Comparison of ENCODE assay signal across 8 cellular contexts in genomic region chr2:156435392-156435724, GRCh38. TPM values are rescaled to one million over a fixed set of nuclear protein-coding genes. Genes with fewer than 3 reads are reported as not detected.
DNase-seq lines count a peak whose midpoint lies in the region; TF ChIP-seq lines count a peak whose summit lies in the region.

No MANE protein-coding gene starts in this region.

- no CpG with 5 or more reads among the region's 19 CpGs for WGBS in trophoblast cell (ENCODE audit: extremely low coverage, insufficient coverage, insufficient read length)

- H2BK12ac ChIP-seq in trophoblast cell (ENCODE audit: low read length), result no peak overlapping the region

- H3K79me2 ChIP-seq in trophoblast cell (ENCODE audit: control insufficient read depth, insufficient read depth, low read length, poor library complexity), result peaks cover 6% of the 10 kb centered on the region

- no peaks in the 10 kb centered on the region for H3K9me3 ChIP-seq in SJSA1 (replicated peaks)
- no peaks in the 10 kb centered on the region for H3K9me3 ChIP-seq in trophoblast cell (ENCODE audit: insufficient read depth, low read depth, low read length)

- CTCF ChIA-PET in activated CD4-positive, alpha-beta T cell treated with anti-CD3 and anti-CD28 coated beads, Interleukin-2, amount 10 ng/mL, durations not matched to agents 7 days and 5 days (lab: Charles Lee), result interaction anchor here (0.8 to 2.6 kb wide), 2 partner anchors 100 kb away, joined by 3 to 9 read pairs; no protein-coding TSS in a partner anchor

- H3K4me1 ChIP-seq in SJSA1 (replicated peaks), result peaks cover 50% of the 10 kb centered on the region
- peaks cover 3 to 5% of the 10 kb centered on the region in 2 experiments for H3K4me1 ChIP-seq in trophoblast cell (ENCODE audit: control insufficient read depth in 1 of 2, insufficient read depth in 2 of 2, low read length in 2 of 2)

- H2AFZ ChIP-seq in trophoblast cell (ENCODE audit: insufficient read depth, low read length, poor library complexity), result peak overlapping the region; percentile 96

- peak overlapping the region; percentile 66 for H3K4me3 ChIP-seq in SJSA1
- peak overlapping the region; percentile 76 for H3K4me3 ChIP-seq in fibroblast of the aortic adventitia (ENCODE audit: low read depth, low read length)
- H3K4me3 ChIP-seq in trophoblast cell (ENCODE audit: low read depth, low read length), result peak overlapping the region; percentile 87

- H3K36me3 Mint-ChIP-seq in activated CD4-positive, alpha-beta T cell treated with anti-CD3 and anti-CD28 coated beads, Interleukin-2, amount 10 ng/mL, durations not matched to agents 7 days and 5 days (ENCODE audit: low read depth), result peaks cover 17% of the 10 kb centered on the region

- H3K4me2 ChIP-seq in trophoblast cell (ENCODE audit: low read length), result peak overlapping the region; percentile 92

- peaks cover 16% of the 10 kb centered on the region for H3K79me1 ChIP-seq in trophoblast cell (ENCODE audit: low read length)

- H2BK120ac ChIP-seq in trophoblast cell (ENCODE audit: insufficient read depth, low read length, poor library complexity), result peak overlapping the region; percentile 79

- POLR2A ChIA-PET in activated CD4-positive, alpha-beta T cell treated with anti-CD3 and anti-CD28 coated beads, Interleukin-2, amount 10 ng/mL, durations not matched to agents 7 days and 5 days (lab: Charles Lee), result no interaction called here

- peak overlapping the region; percentile 99 for H3K4me3 Mint-ChIP-seq in activated CD4-positive, alpha-beta T cell treated with anti-CD3 and anti-CD28 coated beads, Interleukin-2, amount 10 ng/mL, durations not matched to agents 7 days and 5 days

- H3K36me3 ChIP-seq in SJSA1, result peaks cover 7% of the 10 kb centered on the region; the same call in 1 of the 2 replicates
- H3K36me3 ChIP-seq in trophoblast cell (ENCODE audit: control insufficient read depth in 1 of 2, insufficient read depth in 2 of 2, low read length in 2 of 2), result no peaks in the 10 kb centered on the region

- H3K18ac ChIP-seq in trophoblast cell (ENCODE audit: low read length), result peak overlapping the region; percentile 85

- H3K9ac ChIP-seq in trophoblast cell (ENCODE audit: low read length), result peak overlapping the region; percentile 95

- H4K91ac ChIP-seq in trophoblast cell (ENCODE audit: low read depth, low read length), result peak overlapping the region; percentile 92

- H3K4ac ChIP-seq in trophoblast cell (ENCODE audit: low read depth, low read length), result peak overlapping the region; percentile 80

- H3K4me1 Mint-ChIP-seq in activated CD4-positive, alpha-beta T cell treated with anti-CD3 and anti-CD28 coated beads, Interleukin-2, amount 10 ng/mL, durations not matched to agents 7 days and 5 days, result peaks cover 43% of the 10 kb centered on the region

- peak overlapping the region; percentile 11 for H2AK5ac ChIP-seq in trophoblast cell (ENCODE audit: low read length)

- H3K27ac Mint-ChIP-seq in activated CD4-positive, alpha-beta T cell treated with anti-CD3 and anti-CD28 coated beads, Interleukin-2, amount 10 ng/mL, durations not matched to agents 7 days and 5 days, result peak overlapping the region; percentile 69

- peaks cover 2% of the 10 kb centered on the region for H3K9me3 Mint-ChIP-seq in activated CD4-positive, alpha-beta T cell treated with anti-CD3 and anti-CD28 coated beads, Interleukin-2, amount 10 ng/mL, durations not matched to agents 7 days and 5 days

- peak overlapping the region; percentile 71 for H2BK5ac ChIP-seq in trophoblast cell (ENCODE audit: low read depth, low read length, poor library complexity)

- H3K23ac ChIP-seq in trophoblast cell (ENCODE audit: low read length), result no peak overlapping the region

- peak overlapping the region; percentile 98 for H3K27ac ChIP-seq in SJSA1
- peak overlapping the region; percentile 97 for H3K27ac ChIP-seq in trophoblast cell (ENCODE audit: low read depth, low read length)

- H3K27me3 Mint-ChIP-seq in activated CD4-positive, alpha-beta T cell treated with anti-CD3 and anti-CD28 coated beads, Interleukin-2, amount 10 ng/mL, durations not matched to agents 7 days and 5 days, result peaks cover 3% of the 10 kb centered on the region

- DNase-seq in activated CD4-positive, alpha-beta T cell treated with anti-CD3 and anti-CD28 coated beads, Interleukin-2, amount 10 ng/mL, durations not matched to agents 7 days and 5 days, result no peak
- DNase-seq in activated CD4-positive, alpha-beta T cell treated with anti-CD3 and anti-CD28 coated beads for 48 hours, result no peak
- DNase-seq in SJSA1 (ENCODE audit: low read depth in 1 of 2, low spot score in 2 of 2), result peak in 1 of 2 experiments; percentile 90
- no peak for DNase-seq in fibroblast of the aortic adventitia (ENCODE audit: low read depth)
- no peak for DNase-seq in trophoblast cell
- no peak for DNase-seq in mesenteric fat pad (ENCODE audit: low spot score)
- no peak for DNase-seq in inferior parietal cortex (ENCODE audit: extremely low spot score)
- no peak for DNase-seq in HCEC 1CT

- peak overlapping the region; percentile 84 for H3K14ac ChIP-seq in trophoblast cell (ENCODE audit: low read length)

- no peak for TF ChIP-seq CTCF in fibroblast of the aortic adventitia (IDR thresholded peaks at IDR 0.05; ENCODE audit: insufficient read depth, low read length)

- H3K27me3 ChIP-seq in SJSA1 (replicated peaks), result no peaks in the 10 kb centered on the region
- no peaks in the 10 kb centered on the region for H3K27me3 ChIP-seq in trophoblast cell (ENCODE audit: insufficient read depth, low read length)

- H4K8ac ChIP-seq in trophoblast cell (ENCODE audit: low read depth, low read length), result peak overlapping the region; percentile 95

- H4K12ac ChIP-seq in trophoblast cell (ENCODE audit: low read depth, low read length), result peak overlapping the region; percentile 26

RNA-seq across cellular contexts. Expression of gene GPD2, which starts 0.8 kb away (rescaled TPM):
- 10 to 100 TPM; 17.2 to 17.3 TPM for total RNA-seq in activated CD4-positive, alpha-beta T cell treated with anti-CD3 and anti-CD28 coated beads, Interleukin-2, amount 10 ng/mL, durations not matched to agents 7 days and 5 days
- 218 and 343 TPM in 2 replicates for total RNA-seq in SJSA1 (2014; rRNA removed; shearing (Covaris generic))
- total RNA-seq in fibroblast of the aortic adventitia (ENCODE audit: low replicate concordance) (59.3 and 89.7 TPM in 2 replicates), mesenteric fat pad (35.7 TPM)
- polyA plus RNA-seq in trophoblast cell (2013), result 18.9 and 20.0 TPM in 2 replicates
